Comparison of ENCODE assay signal across 18 cellular contexts in the genomic region with DNA sequence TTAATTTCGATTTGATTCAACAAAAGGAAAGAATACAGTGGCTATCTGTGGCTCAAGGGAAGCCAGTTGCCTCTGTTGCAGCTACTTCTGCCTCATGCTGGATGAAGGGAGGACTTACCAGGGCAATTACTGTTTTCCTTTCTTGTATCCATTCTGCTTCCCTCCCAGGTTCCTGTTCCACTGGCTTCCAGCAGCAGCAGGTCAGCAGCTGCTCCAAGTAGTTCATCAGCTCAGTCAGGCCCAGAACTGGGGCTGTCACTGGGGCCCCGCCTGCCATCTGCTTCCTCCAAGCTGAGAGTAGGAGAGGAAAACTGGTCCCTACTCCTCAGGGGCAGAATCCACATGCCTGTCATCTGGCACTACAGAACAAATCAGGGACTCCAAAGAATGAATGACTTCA. TPM values are rescaled to one million over a fixed set of nuclear protein-coding genes. Genes with fewer than 3 reads are reported as not detected.
DNase-seq lines count a peak whose midpoint lies in the region; ATAC-seq and TF ChIP-seq lines count a peak whose summit lies in the region.
"Had no signal": no experiment of that assay in that cellular context is flagged by ENCODE, and none has a peak within 500 bp of the region (broad histone marks: within the 10 kb centered on the region; RNA-seq: fewer than 3 reads in every experiment).

No MANE protein-coding gene starts in this region.

- in situ Hi-C loops in IMR-90 (cut with MboI; ENCODE audit: low sequenced_read_pairs) = loop anchor here (5.0 to 10.0 kb wide), 2 partner anchors 87 to 116 kb away; no protein-coding TSS in a partner anchor

- peak overlapping the region; percentile 6 for H3K27ac Mint-ChIP-seq in dendritic cell treated with granulocyte-macrophage colony-stimulating factor and Interleukin-4, amounts not matched to agents 40 ng/mL and 50 ng/mL, for 4 days
- no peak overlapping the region for H3K27ac Mint-ChIP-seq in stimulated activated naive B cell treated with anti-CD40 and anti-IgM and Interleukin-4, amounts not matched to agents 10 μg/mL and 1 μg/mL and 100 μg/mL, for 72 hours
- H3K27ac Mint-ChIP-seq: activated CD4-positive, alpha-beta T cell treated with anti-CD3 and anti-CD28 coated beads, Interleukin-2, amount 10 ng/mL, durations not matched to agents 7 days and 5 days; activated naive CD4-positive, alpha-beta T cell treated with anti-CD3 and anti-CD28 coated beads, Interleukin-2, amount 50 U/mL, for 24 hours had no signal

- no peak overlapping the region for H3K4me3 ChIP-seq in IMR-90 (ENCODE audit: insufficient read depth, low read depth, low read length)
- H3K4me3 ChIP-seq: BLaER1, heart right ventricle had no signal

- no peak overlapping the region for H2AK5ac ChIP-seq in IMR-90 (ENCODE audit: low read depth, low read length)

- intact Hi-C loops in IMR-90 (cut with micrococcal nuclease) (loop anchor here (5.0 kb wide), 1 partner anchor 57 kb away; no protein-coding TSS in a partner anchor), posterior vena cava (cut with DNase I) (loop anchor here in 1 of 2 donors (5.0 kb wide), 1 partner anchor 87 kb away; no protein-coding TSS in a partner anchor)
- intact Hi-C loops in dendritic cell treated with granulocyte-macrophage colony-stimulating factor and Interleukin-4, amounts not matched to agents 40 ng/mL and 50 ng/mL, for 4 days (cut with micrococcal nuclease) = loop anchor here (5.0 kb wide), 1 partner anchor 87 kb away; no protein-coding TSS in a partner anchor

- no peak for TF ChIP-seq RAD21 in IMR-90 (IDR thresholded peaks at IDR 0.05; ENCODE audit: low read length)

- H3K27ac ChIP-seq in IMR-90 (ENCODE audit: insufficient read depth, low read length) = no peak overlapping the region
- H3K27ac ChIP-seq: BLaER1 had no signal

- no peak overlapping the region for H3K56ac ChIP-seq in IMR-90 (ENCODE audit: extremely low read depth, insufficient read depth, low read length)

- no peak overlapping the region for H2BK20ac ChIP-seq in IMR-90 (ENCODE audit: low read depth, low read length)

- H3K36me3 Mint-ChIP-seq in dendritic cell treated with granulocyte-macrophage colony-stimulating factor and Interleukin-4, amounts not matched to agents 40 ng/mL and 50 ng/mL, for 4 days (ENCODE audit: low read depth) = peaks cover 7% of the 10 kb centered on the region
- H3K36me3 Mint-ChIP-seq in stimulated activated naive B cell treated with anti-CD40 and anti-IgM and Interleukin-4, amounts not matched to agents 10 μg/mL and 1 μg/mL and 100 μg/mL, for 72 hours = peaks cover 10 to 16% of the 10 kb centered on the region in 2 donors
- H3K36me3 Mint-ChIP-seq: activated naive CD4-positive, alpha-beta T cell treated with anti-CD3 and anti-CD28 coated beads, Interleukin-2, amount 50 U/mL, for 24 hours had no signal

- H3K4me3 Mint-ChIP-seq in dendritic cell treated with granulocyte-macrophage colony-stimulating factor and Interleukin-4, amounts not matched to agents 40 ng/mL and 50 ng/mL, for 4 days = no peak overlapping the region
- H3K4me3 Mint-ChIP-seq in stimulated activated naive B cell treated with anti-CD40 and anti-IgM and Interleukin-4, amounts not matched to agents 10 μg/mL and 1 μg/mL and 100 μg/mL, for 72 hours = no peak overlapping the region
- H3K4me3 Mint-ChIP-seq: activated CD4-positive, alpha-beta T cell treated with anti-CD3 and anti-CD28 coated beads, Interleukin-2, amount 10 ng/mL, durations not matched to agents 7 days and 5 days; activated naive CD4-positive, alpha-beta T cell treated with anti-CD3 and anti-CD28 coated beads, Interleukin-2, amount 50 U/mL, for 24 hours had no signal

- peaks cover 8% of the 10 kb centered on the region; the same call in 1 of the 2 replicates for H4K20me1 ChIP-seq in IMR-90 (ENCODE audit: insufficient read depth, low read length)

- H2AFZ ChIP-seq in IMR-90 (replicated peaks; ENCODE audit: low read length, poor library complexity) = no peak overlapping the region

- no peak overlapping the region for H2BK15ac ChIP-seq in IMR-90 (ENCODE audit: low read depth, low read length)

- H3K9me3 ChIP-seq in IMR-90 (ENCODE audit: control insufficient read depth, insufficient read depth, low read length) = no peaks in the 10 kb centered on the region
- H3K9me3 ChIP-seq: BLaER1, heart right ventricle had no signal

- H3K9ac ChIP-seq in IMR-90 (ENCODE audit: low read depth, low read length) = no peak overlapping the region
- H3K9ac ChIP-seq: BLaER1 had no signal

- no peak overlapping the region for H4K91ac ChIP-seq in IMR-90 (ENCODE audit: insufficient read depth, low read depth, low read length)

- dilution Hi-C loops in IMR-90 (cut with HindIII; ENCODE audit: low sequenced_read_pairs, unreplicated experiment) = no loop called here

- H3K4me1 Mint-ChIP-seq in dendritic cell treated with granulocyte-macrophage colony-stimulating factor and Interleukin-4, amounts not matched to agents 40 ng/mL and 50 ng/mL, for 4 days (ENCODE audit: low read depth) = peaks cover 48% of the 10 kb centered on the region
- peaks cover 25 to 64% of the 10 kb centered on the region in 2 donors for H3K4me1 Mint-ChIP-seq in stimulated activated naive B cell treated with anti-CD40 and anti-IgM and Interleukin-4, amounts not matched to agents 10 μg/mL and 1 μg/mL and 100 μg/mL, for 72 hours

- no TSS peak for BruUV-seq in IMR-90 (replicated peaks; lab: Mats Ljungman, UMichigan)

- H3K27me3 ChIP-seq in IMR-90 (ENCODE audit: control insufficient read depth, insufficient read depth, low read length) = no peaks in the 10 kb centered on the region
- H3K27me3 ChIP-seq: BLaER1, heart right ventricle had no signal

- H3K79me1 ChIP-seq in IMR-90 (ENCODE audit: low read depth in 1 of 2, low read length in 2 of 2) = peaks cover 12 to 17% of the 10 kb centered on the region in 2 experiments; a peak in 3 of 4 replicates

- no peak for ATAC-seq in IMR-90 (ENCODE audit: low read depth)
- no peak for ATAC-seq in stimulated activated naive B cell treated with anti-CD40 and anti-IgM and Interleukin-4, amounts not matched to agents 10 μg/mL and 1 μg/mL and 100 μg/mL, for 72 hours (replicated peaks)
- ATAC-seq: heart right ventricle, sciatic nerve had no signal

- no peak overlapping the region for H2BK120ac ChIP-seq in IMR-90 (ENCODE audit: low read depth, low read length)

- H3K23ac ChIP-seq in IMR-90 (ENCODE audit: low read depth, low read length) = no peak overlapping the region

- H2AK9ac ChIP-seq in IMR-90 (replicated peaks; ENCODE audit: low read depth, low read length, poor library complexity) = peak overlapping the region; percentile 12

- POLR2A ChIA-PET in IMR-90 (lab: Charles Lee; ENCODE audit: unreplicated experiment) = no interaction called here

- H3K4ac ChIP-seq in IMR-90 (ENCODE audit: low read depth, low read length) = no peak overlapping the region

- TF ChIP-seq CTCF in IMR-90 (conservative IDR thresholded peaks at IDR 0.05; ENCODE audit: low read depth, low read length) = no peak

- no CpG with 5 or more reads among the region's 2 CpGs for WGBS in IMR-90 (ENCODE audit: extremely low coverage in 2 of 2, insufficient read length in 1 of 2), 2 experiments

- H3K4me1 ChIP-seq in IMR-90 (ENCODE audit: control insufficient read depth, insufficient read depth, low read length) = peaks cover 8% of the 10 kb centered on the region

- H3K36me3 ChIP-seq in IMR-90 (ENCODE audit: control insufficient read depth, insufficient read depth, low read length) = no peaks in the 10 kb centered on the region
- H3K36me3 ChIP-seq: BLaER1, heart right ventricle had no signal

- peaks cover 4% of the 10 kb centered on the region for H3K9me1 ChIP-seq in IMR-90 (ENCODE audit: insufficient read depth, low read length)

- H3K4me2 ChIP-seq in IMR-90 (ENCODE audit: low read depth, low read length) = no peak overlapping the region
- H3K4me2 ChIP-seq: BLaER1 had no signal

- no peak overlapping the region for H3K18ac ChIP-seq in IMR-90 (ENCODE audit: low read depth, low read length)

- DNase-seq in IMR-90 (no peak), NCI-H524 (lab: John Stamatoyannopoulos, UW) (peak; percentile 84 to 93), posterior vena cava (ENCODE audit: low spot score) (peak; percentile 62), SIG-M5 treated with dmso at 0.1 percent for 504 hours (lab: John Stamatoyannopoulos, UW; ENCODE audit: unreplicated experiment) (no peak)
- DNase-seq in activated T-cell treated with anti-CD3 and anti-CD28 coated beads, Interleukin-2, amount 50 U/mL, for 1 hour = no peak
- no peak for DNase-seq in stimulated activated naive B cell treated with anti-CD40 and anti-IgM and Interleukin-4, amounts not matched to agents 10 μg/mL and 1 μg/mL and 100 μg/mL, for 72 hours
- DNase-seq: activated CD4-positive, alpha-beta T cell treated with anti-CD3 and anti-CD28 coated beads, Interleukin-2, amount 10 ng/mL, durations not matched to agents 7 days and 5 days; activated T-cell treated with anti-CD3 and anti-CD28 coated beads for 4 hours; DND-41; heart right ventricle; midbrain; MV-4-11; OCI-M1; stimulated activated CD4-positive, alpha-beta T cell treated with anti-CD3 and anti-CD28 coated beads, Interleukin-2, amount 100 ng/mL, for 48 hours had no signal

- no peaks in the 10 kb centered on the region for H3K9me3 Mint-ChIP-seq in dendritic cell treated with granulocyte-macrophage colony-stimulating factor and Interleukin-4, amounts not matched to agents 40 ng/mL and 50 ng/mL, for 4 days
- no peaks in the 10 kb centered on the region for H3K9me3 Mint-ChIP-seq in stimulated activated naive B cell treated with anti-CD40 and anti-IgM and Interleukin-4, amounts not matched to agents 10 μg/mL and 1 μg/mL and 100 μg/mL, for 72 hours
- H3K9me3 Mint-ChIP-seq: activated CD4-positive, alpha-beta T cell treated with anti-CD3 and anti-CD28 coated beads, Interleukin-2, amount 10 ng/mL, durations not matched to agents 7 days and 5 days; activated naive CD4-positive, alpha-beta T cell treated with anti-CD3 and anti-CD28 coated beads, Interleukin-2, amount 50 U/mL, for 24 hours had no signal

- CTCF ChIA-PET in IMR-90 (lab: Yijun Ruan, JAX) = interaction anchor here (0.6 to 0.7 kb wide), 2 partner anchors 9 to 219 kb away, joined by 4 read pairs; no protein-coding TSS in a partner anchor

- no peaks in the 10 kb centered on the region for H3K27me3 Mint-ChIP-seq in dendritic cell treated with granulocyte-macrophage colony-stimulating factor and Interleukin-4, amounts not matched to agents 40 ng/mL and 50 ng/mL, for 4 days
- no peaks in the 10 kb centered on the region for H3K27me3 Mint-ChIP-seq in stimulated activated naive B cell treated with anti-CD40 and anti-IgM and Interleukin-4, amounts not matched to agents 10 μg/mL and 1 μg/mL and 100 μg/mL, for 72 hours
- H3K27me3 Mint-ChIP-seq: activated CD4-positive, alpha-beta T cell treated with anti-CD3 and anti-CD28 coated beads, Interleukin-2, amount 10 ng/mL, durations not matched to agents 7 days and 5 days; activated naive CD4-positive, alpha-beta T cell treated with anti-CD3 and anti-CD28 coated beads, Interleukin-2, amount 50 U/mL, for 24 hours had no signal

- H4K8ac ChIP-seq in IMR-90 (ENCODE audit: low read depth in 2 of 2, low read length in 2 of 2) = no peak overlapping the region

- no peak for TF ChIP-seq POLR2A in IMR-90 (IDR thresholded peaks at IDR 0.05; ENCODE audit: low read depth, low read length)

- no peak overlapping the region for H4K5ac ChIP-seq in IMR-90 (ENCODE audit: low read depth, low read length)

- no peak overlapping the region for H3K14ac ChIP-seq in IMR-90 (replicated peaks; ENCODE audit: low read depth, low read length)

- H2BK5ac ChIP-seq in IMR-90 (ENCODE audit: low read depth, low read length, poor library complexity, severe bottlenecking) = no peak overlapping the region

RNA-seq across cellular contexts. Expression of a gene that starts 48.6 kb away (rescaled TPM):
- total RNA-seq in IMR-90 (2012; rRNA removed) (5.0 and 10.3 TPM in 2 replicates), posterior vena cava (1 to 10 TPM; 7.5 to 7.8 TPM)
- polyA plus RNA-seq in IMR-90 (2012; rRNA removed) = 1.3 and 2.7 TPM in 2 replicates
- 0.47 and 0.73 TPM in 2 replicates for polyA plus RNA-seq in IMR-90 (2012; cell fraction: cytosol; rRNA removed)
- polyA plus RNA-seq in IMR-90 (2012; cell fraction: nucleus; rRNA removed; ENCODE audit: low replicate concordance) = 0.90 and 4.3 TPM in 2 replicates

Comparison
In these comparisons a context has a peak if more than half of its experiments do, and no peak if none do; other contexts are left out.
1. DNase-seq: peak in NCI-H524 (2 of 2) and posterior vena cava (single experiment); none in IMR-90 (single experiment), SIG-M5 treated with dmso at 0.1 percent for 504 hours (single experiment), activated T-cell treated with anti-CD3 and anti-CD28 coated beads, Interleukin-2, amount 50 U/mL, for 1 hour (single experiment) and stimulated activated naive B cell treated with anti-CD40 and anti-IgM and Interleukin-4, amounts not matched to agents 10 μg/mL and 1 μg/mL and 100 μg/mL, for 72 hours (single experiment).